Comparison of ENCODE assay signal across 9 cellular contexts in the genomic region with DNA sequence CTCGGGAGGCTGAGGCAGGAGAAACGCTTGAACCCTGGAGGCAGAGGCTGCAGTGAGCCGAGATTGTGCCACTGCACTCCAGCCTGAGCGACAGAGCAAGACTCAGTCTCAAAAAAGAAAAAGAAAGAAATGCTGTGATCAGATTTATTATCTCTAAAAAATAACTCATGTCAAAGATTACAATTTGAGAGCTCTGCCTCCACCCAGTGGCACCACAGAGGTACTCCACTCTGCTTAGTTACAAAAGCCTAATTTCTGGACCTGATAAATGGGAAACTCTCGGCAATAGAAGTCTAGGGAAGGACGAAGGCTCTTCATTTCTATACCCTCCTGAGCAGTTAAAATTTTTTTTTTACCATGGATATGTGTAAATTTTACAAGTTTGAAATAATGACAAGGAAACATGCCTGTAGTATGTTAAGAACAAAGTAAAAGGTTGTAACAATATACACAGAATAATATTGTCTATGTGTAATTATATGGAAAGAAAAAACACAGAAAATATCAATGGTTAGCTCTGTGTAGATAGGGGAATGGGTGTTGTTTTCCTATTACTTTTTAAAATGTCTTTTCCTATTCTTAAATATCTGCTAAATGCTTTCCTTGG.
DNase-seq lines count a peak whose midpoint lies in the region; ATAC-seq, FAIRE-seq and TF ChIP-seq lines count a peak whose summit lies in the region.
"Had no signal": no experiment of that assay in that cellular context is flagged by ENCODE, and none has a peak within 500 bp of the region (broad histone marks: within the 10 kb centered on the region; RNA-seq: fewer than 3 reads in every experiment).

No MANE protein-coding gene starts in this region.

- BruUV-seq in Calu3 (replicated peaks; lab: Mats Ljungman, UMichigan) (no TSS peak), Panc1 (replicated peaks; lab: Mats Ljungman, UMichigan) (no TSS peak)

- H3K36me3 ChIP-seq in Panc1 (ENCODE audit: control insufficient read depth, insufficient read depth, low read length), result no peaks in the 10 kb centered on the region; the same call in 1 of the 2 replicates
- H3K36me3 ChIP-seq in pancreas, result no peaks in the 10 kb centered on the region

- 27 to 35% methylated on average over 6 of the region's 6 CpGs for WGBS in pancreas, 2 donors

- intact Hi-C loops in Calu3 (cut with micrococcal nuclease; ENCODE audit: unreplicated experiment) (loop anchor here (2.0 to 10.0 kb wide), 3 partner anchors 148 to 552 kb away; no protein-coding TSS in a partner anchor), Panc1 (cut with micrococcal nuclease; ENCODE audit: unreplicated experiment) (loop anchor here (5.0 kb wide), 1 partner anchor 148 kb away; a partner anchor contains a TSS), pancreas (cut with DNase I) (no loop called here)

- peak; percentile 74 for FAIRE-seq in pancreas (lab: Jason Lieb, UNC)

- peaks cover 14% of the 10 kb centered on the region for H3K4me1 Mint-ChIP-seq in Calu3 (ENCODE audit: low read depth, unreplicated experiment)

- H3K4me3 ChIP-seq in Panc1 (ENCODE audit: low read depth in 2 of 2, low read length in 2 of 2) (no peak overlapping the region), foreskin fibroblast (ENCODE audit: low read depth in 1 of 2, low read length in 2 of 2) (no peak overlapping the region), pancreas (no peak overlapping the region)

- no peaks in the 10 kb centered on the region for H3K27me3 ChIP-seq in Panc1 (ENCODE audit: control insufficient read depth, insufficient read depth, low read length)
- no peaks in the 10 kb centered on the region for H3K27me3 ChIP-seq in pancreas

- in situ Hi-C loops in Panc1 (cut with HindIII; ENCODE audit: low pct_unique_long_range_greater_than_20kb, low sequenced_read_pairs), result no loop called here

- no peaks in the 10 kb centered on the region for H3K9me3 ChIP-seq in Panc1 (ENCODE audit: control insufficient read depth, insufficient read depth, low read depth, low read length)
- H3K9me3 ChIP-seq in pancreas, result no peaks in the 10 kb centered on the region

- peak; percentile 53 for TF ChIP-seq CTCF in Calu3 (IDR thresholded peaks at IDR 0.05; ENCODE audit: unreplicated experiment)
- TF ChIP-seq CTCF in Panc1 (IDR thresholded peaks at IDR 0.05), result peak; percentile 78
- TF ChIP-seq CTCF in foreskin fibroblast (IDR thresholded peaks at IDR 0.05; ENCODE audit: low read depth, low read length), result peak; percentile 80
- TF ChIP-seq CTCF in pancreas (IDR thresholded peaks at IDR 0.05), result peak; percentile 66 to 85 (median 72)

- no peaks in the 10 kb centered on the region for H3K9me3 Mint-ChIP-seq in Calu3 (ENCODE audit: low read depth, unreplicated experiment)
- H3K9me3 Mint-ChIP-seq: activated naive CD4-positive, alpha-beta T cell treated with anti-CD3 and anti-CD28 coated beads, Interleukin-2, amount 50 U/mL, for 24 hours had no signal

- CTCF ChIA-PET in Calu3 (lab: Charles Lee) (interaction anchor here (0.6 kb wide), 1 partner anchor 11 kb away, joined by 3 read pairs; no protein-coding TSS in a partner anchor), Panc1 (lab: Charles Lee) (interaction anchor here (0.9 kb wide), 1 partner anchor 263 kb away, joined by 4 read pairs; no protein-coding TSS in a partner anchor)

- no peak overlapping the region for H3K4me3 Mint-ChIP-seq in Calu3 (ENCODE audit: low read depth, unreplicated experiment)
- H3K4me3 Mint-ChIP-seq: activated naive CD4-positive, alpha-beta T cell treated with anti-CD3 and anti-CD28 coated beads, Interleukin-2, amount 50 U/mL, for 24 hours had no signal

- no peaks in the 10 kb centered on the region for H3K4me1 ChIP-seq in Panc1 (ENCODE audit: control insufficient read depth, insufficient read depth, low read length)
- peaks cover 3 to 6% (median 6%) of the 10 kb centered on the region in 3 donors for H3K4me1 ChIP-seq in pancreas

- no peak overlapping the region for H3K27ac Mint-ChIP-seq in Calu3 (ENCODE audit: unreplicated experiment)
- H3K27ac Mint-ChIP-seq: activated naive CD4-positive, alpha-beta T cell treated with anti-CD3 and anti-CD28 coated beads, Interleukin-2, amount 50 U/mL, for 24 hours had no signal

- peak; percentile 84 for ATAC-seq in GM21381 (IDR thresholded peaks at IDR 0.05; ENCODE audit: unreplicated experiment)
- ATAC-seq in Panc1, result peak; percentile 81; the same call in 1 of the 2 replicates
- ATAC-seq in pancreas, result peak; percentile 70 to 91 (median 88)

- DNase-seq in Calu3, result peak; percentile 59
- DNase-seq in HT-29 (ENCODE audit: low spot score), result peak; percentile 71
- DNase-seq in Panc1 (ENCODE audit: low read depth, low spot score), result peak; percentile 38
- DNase-seq in activated T-helper 1 cell treated with anti-CD3 and anti-CD28 coated beads, Interleukin-2, amount 50 U/mL, for 16 hours (ENCODE audit: low read depth in 1 of 2, low spot score in 1 of 2), result peak; percentile 12 to 14
- peak; percentile 42 to 80 for DNase-seq in foreskin fibroblast
- DNase-seq in pancreas, result peak in 5 of 6 donors; percentile 31 to 65 (median 44)
- DNase-seq in ureter (ENCODE audit: low spot score), result peak; percentile 63

- no peaks in the 10 kb centered on the region for H3K36me3 Mint-ChIP-seq in Calu3 (ENCODE audit: insufficient read depth, unreplicated experiment)

- H3K27ac ChIP-seq in Panc1 (ENCODE audit: low read length), result no peak overlapping the region
- no peak overlapping the region for H3K27ac ChIP-seq in pancreas

- no peaks in the 10 kb centered on the region for H3K27me3 Mint-ChIP-seq in Calu3 (ENCODE audit: unreplicated experiment)
- H3K27me3 Mint-ChIP-seq: activated naive CD4-positive, alpha-beta T cell treated with anti-CD3 and anti-CD28 coated beads, Interleukin-2, amount 50 U/mL, for 24 hours had no signal

- POLR2A ChIA-PET in Panc1 (lab: Charles Lee), result no interaction called here

Comparison
In these comparisons a context has a peak if more than half of its experiments do, and no peak if none do; other contexts are left out.
1. DNase-seq: peak in every context shown above with its lines; median percentile 71 in HT-29; 63 in ureter; 61 in foreskin fibroblast; 59 in Calu3; 44 in pancreas; 38 in Panc1; 13 in activated T-helper 1 cell treated with anti-CD3 and anti-CD28 coated beads, Interleukin-2, amount 50 U/mL, for 16 hours.
2. intact Hi-C loops: an anchor here in Calu3 (2.0 to 10.0 kb wide) and Panc1 (5.0 kb wide); none called in pancreas.